In genomic region chr5:41347569-41347968, GRCh38 we compare ENCODE assay signal across 19 cellular contexts.
"Had no signal": no experiment of that assay in that cellular context is flagged by ENCODE, and none has a peak within 500 bp of the region (broad histone marks: within the 10 kb centered on the region; RNA-seq: fewer than 3 reads in every experiment).

No MANE protein-coding gene starts in this region.

- DNase-seq: activated B cell treated with CpG ODN at 0.5 μM for 24 hours; activated CD4-positive, alpha-beta memory T cell treated with anti-CD3 and anti-CD28 coated beads, Interleukin-2, amount 10 ng/mL, durations not matched to agents 7 days and 5 days; activated CD4-positive, alpha-beta T cell treated with anti-CD3 and anti-CD28 coated beads for 4 hours; activated CD8-positive, alpha-beta memory T cell treated with anti-CD3 and anti-CD28 coated beads, Interleukin-2, amount 10 ng/mL, durations not matched to agents 7 days and 5 days; activated naive CD4-positive, alpha-beta T cell; body of pancreas; central memory CD4-positive, alpha-beta T cell; colonic mucosa; gastrocnemius medialis; head of caudate nucleus; naive thymus-derived CD8-positive, alpha-beta T cell; stimulated activated CD4-positive, alpha-beta T cell treated with anti-CD3 and anti-CD28 coated beads, Interleukin-4, amount 100 ng/mL, for 4 hours; testis had no signal

- FAIRE-seq: endometrium, TTC549 had no signal

- H3K9ac ChIP-seq: parathyroid adenoma had no signal

- H3K4me3 ChIP-seq: body of pancreas, colonic mucosa, gastrocnemius medialis, testis had no signal

- H3K4me1 ChIP-seq: body of pancreas, colonic mucosa, gastrocnemius medialis, parathyroid adenoma had no signal

- ATAC-seq: activated CD8-positive, alpha-beta memory T cell treated with anti-CD3 and anti-CD28 coated beads, Interleukin-2, amount 10 ng/mL, durations not matched to agents 7 days and 5 days; activated T-helper 17 cell treated with anti-CD3 and anti-CD28 coated beads, Interleukin-2, amount 50 U/mL, for 72 hours; body of pancreas; gastrocnemius medialis; naive thymus-derived CD8-positive, alpha-beta T cell; sciatic nerve; stimulated activated memory B cell treated with anti-CD40 and anti-IgM and Interleukin-4, amounts not matched to agents 10 μg/mL and 1 μg/mL and 100 μg/mL, for 72 hours had no signal

- H3K79me2 ChIP-seq: parathyroid adenoma had no signal

- H3K27me3 ChIP-seq: body of pancreas, colonic mucosa, gastrocnemius medialis, testis had no signal

- H3K9me3 ChIP-seq: body of pancreas, colonic mucosa, gastrocnemius medialis, testis had no signal

- H3K27ac ChIP-seq: body of pancreas, colonic mucosa, gastrocnemius medialis, parathyroid adenoma, testis had no signal

- H2AFZ ChIP-seq: parathyroid adenoma had no signal

- H3K36me3 ChIP-seq: colonic mucosa, gastrocnemius medialis had no signal
